Comparison of ENCODE assay signal across 8 cellular contexts in the genomic region with DNA sequence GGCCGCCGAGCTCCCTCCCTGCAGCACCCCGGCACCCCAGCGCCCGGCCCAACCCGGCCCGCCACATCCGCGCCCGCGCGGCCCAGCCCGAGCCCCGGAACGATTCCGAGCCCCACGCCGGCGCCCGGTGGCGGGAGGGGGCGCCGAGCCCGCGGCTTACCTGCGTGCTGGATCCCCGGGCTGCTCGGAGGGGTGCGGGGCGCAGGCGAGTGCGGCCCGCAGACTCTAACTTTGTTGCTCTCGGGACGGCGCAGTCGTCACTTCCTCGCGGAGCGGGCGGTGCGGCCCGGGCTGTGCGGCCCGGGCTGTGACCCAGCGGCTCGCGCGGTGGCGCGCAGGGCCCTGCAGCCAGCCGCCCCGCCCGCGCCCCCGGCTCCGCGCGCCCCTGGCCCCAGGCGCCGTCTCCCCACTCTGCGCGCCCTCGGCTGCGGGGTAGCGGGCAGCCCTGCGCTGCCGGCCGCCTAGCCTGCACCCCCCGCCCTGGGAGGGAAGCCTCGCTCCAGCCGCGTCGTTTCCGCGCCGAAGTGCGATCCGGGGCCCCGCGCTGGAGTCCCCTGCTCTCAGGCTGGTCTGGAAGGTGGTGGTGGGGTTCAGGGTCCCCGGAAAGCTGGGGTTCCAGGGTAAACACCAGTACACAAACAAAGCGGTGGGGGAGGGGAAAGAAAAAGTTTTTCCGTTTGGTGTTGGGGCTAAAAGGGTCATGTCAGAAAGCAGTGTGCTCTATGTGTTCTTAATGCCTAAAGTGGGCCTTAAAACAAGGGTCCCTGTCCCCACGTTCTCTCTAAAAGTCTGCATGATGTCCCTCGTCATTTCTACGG.
DNase-seq lines count a peak whose midpoint lies in the region; ATAC-seq and TF ChIP-seq lines count a peak whose summit lies in the region.

No MANE protein-coding gene starts in this region.

- peak; percentile 56 for DNase-seq in HEK293T (ENCODE audit: extremely low spot score)
- no peak for DNase-seq in RWPE1 (ENCODE audit: low spot score)
- peak; percentile 65 for DNase-seq in activated naive CD8-positive, alpha-beta T cell treated with anti-CD3 and anti-CD28 coated beads, Interleukin-2, amount 50 U/mL, for 24 hours
- peak; percentile 78 for DNase-seq in left ventricle myocardium inferior
- peak; percentile 54 for DNase-seq in progenitor cell of endocrine pancreas (ENCODE audit: low spot score, unreplicated experiment)
- DNase-seq in NCI-H345 (lab: John Stamatoyannopoulos, UW), result no peak
- DNase-seq in amniotic stem cell (lab: John Stamatoyannopoulos, UW), result no peak

- POLR2A ChIA-PET in HEK293T (lab: Yijun Ruan, JAX), result interaction anchor here (0.6 to 5.8 kb wide), 13 partner anchors 9 to 269 kb away, joined by 3 to 49 read pairs (median 5); a partner anchor contains a TSS
- POLR2A ChIA-PET in RWPE1 (lab: Yijun Ruan, JAX; ENCODE audit: low non-redundant PET), result interaction anchor here (0.5 to 2.8 kb wide), 4 partner anchors 16 to 62 kb away, joined by 4 to 16 read pairs (median 8); a partner anchor contains a TSS

- H3K36me3 ChIP-seq in left ventricle myocardium inferior, result no peaks in the 10 kb centered on the region

- H3K27ac ChIP-seq in RWPE1 (peak overlapping the region; percentile 99), left ventricle myocardium inferior (replicated peaks) (peak overlapping the region; percentile 99)

- no peaks in the 10 kb centered on the region for H3K27me3 ChIP-seq in left ventricle myocardium inferior (ENCODE audit: low read depth)

- peak overlapping the region; percentile 93 for H3K4me3 Mint-ChIP-seq in activated naive CD8-positive, alpha-beta T cell treated with anti-CD3 and anti-CD28 coated beads, Interleukin-2, amount 50 U/mL, for 24 hours
- H3K4me3 Mint-ChIP-seq in progenitor cell of endocrine pancreas (ENCODE audit: low read depth), result peak overlapping the region; percentile 86

- H3K4me1 Mint-ChIP-seq in activated naive CD8-positive, alpha-beta T cell treated with anti-CD3 and anti-CD28 coated beads, Interleukin-2, amount 50 U/mL, for 24 hours, result peaks cover 64% of the 10 kb centered on the region
- peaks cover 47% of the 10 kb centered on the region for H3K4me1 Mint-ChIP-seq in progenitor cell of endocrine pancreas (ENCODE audit: low read depth)

- peaks cover 81% of the 10 kb centered on the region for H3K4me1 ChIP-seq in left ventricle myocardium inferior

- CTCF ChIA-PET in HEK293T (lab: Yijun Ruan, JAX), result no interaction called here
- CTCF ChIA-PET in RWPE1 (lab: Yijun Ruan, JAX), result interaction anchor here (1.0 to 3.0 kb wide), 4 partner anchors 8 to 58 kb away, joined by 3 to 11 read pairs (median 7); a partner anchor contains a TSS

- intact Hi-C loops in left ventricle myocardium inferior (cut with micrococcal nuclease), result loop anchor here (5.0 kb wide), 1 partner anchor 35 kb away; no protein-coding TSS in a partner anchor

- H3K27ac Mint-ChIP-seq in activated naive CD8-positive, alpha-beta T cell treated with anti-CD3 and anti-CD28 coated beads, Interleukin-2, amount 50 U/mL, for 24 hours, result peak overlapping the region; percentile 100
- H3K27ac Mint-ChIP-seq in progenitor cell of endocrine pancreas, result peak overlapping the region; percentile 98

- no peaks in the 10 kb centered on the region for H3K9me3 ChIP-seq in left ventricle myocardium inferior (replicated peaks)

- TF ChIP-seq CTCF in RWPE1 (conservative IDR thresholded peaks at IDR 0.05; ENCODE audit: low read depth) (no peak), left ventricle myocardium inferior (IDR thresholded peaks at IDR 0.05; ENCODE audit: borderline replicate concordance) (no peak), progenitor cell of endocrine pancreas (IDR thresholded peaks at IDR 0.05; ENCODE audit: unreplicated experiment) (no peak)

- H3K9me3 Mint-ChIP-seq in activated naive CD8-positive, alpha-beta T cell treated with anti-CD3 and anti-CD28 coated beads, Interleukin-2, amount 50 U/mL, for 24 hours, result no peaks in the 10 kb centered on the region
- H3K9me3 Mint-ChIP-seq in progenitor cell of endocrine pancreas (ENCODE audit: low read depth), result no peaks in the 10 kb centered on the region

- H3K4me3 ChIP-seq in GM08714 (ENCODE audit: low read length) (peak overlapping the region; percentile 87), left ventricle myocardium inferior (peak overlapping the region; percentile 80)

- peaks cover 8% of the 10 kb centered on the region for H3K36me3 Mint-ChIP-seq in activated naive CD8-positive, alpha-beta T cell treated with anti-CD3 and anti-CD28 coated beads, Interleukin-2, amount 50 U/mL, for 24 hours (ENCODE audit: low read depth)
- H3K36me3 Mint-ChIP-seq in progenitor cell of endocrine pancreas (ENCODE audit: insufficient read depth), result no peaks in the 10 kb centered on the region

- ATAC-seq in activated naive CD8-positive, alpha-beta T cell treated with anti-CD3 and anti-CD28 coated beads, Interleukin-2, amount 50 U/mL, for 24 hours, result peak; percentile 55

- no peaks in the 10 kb centered on the region for H3K27me3 Mint-ChIP-seq in activated naive CD8-positive, alpha-beta T cell treated with anti-CD3 and anti-CD28 coated beads, Interleukin-2, amount 50 U/mL, for 24 hours
- no peaks in the 10 kb centered on the region for H3K27me3 Mint-ChIP-seq in progenitor cell of endocrine pancreas

TF ChIP-seq in HEK293T, 16 proteins besides CTCF, POLR2A, EP300 and RAD21:
- TF ChIP-seq ELF4 (IDR thresholded peaks at IDR 0.05), result no peak
- 0 out of 2 replicates have a peak, but pooled peaks have one; percentile 20 for TF ChIP-seq L3MBTL2 (conservative IDR thresholded peaks at IDR 0.05)
- TF ChIP-seq LEF1 (IDR thresholded peaks at IDR 0.05; ENCODE audit: borderline replicate concordance), result 0 out of 2 replicates have a peak, but pooled peaks have one; percentile 59

Comparison
In these comparisons a context has a peak if more than half of its experiments do, and no peak if none do; other contexts are left out.
1. DNase-seq: peak in HEK293T (single experiment), activated naive CD8-positive, alpha-beta T cell treated with anti-CD3 and anti-CD28 coated beads, Interleukin-2, amount 50 U/mL, for 24 hours (single experiment), left ventricle myocardium inferior (single experiment) and progenitor cell of endocrine pancreas (single experiment); none in RWPE1 (single experiment), NCI-H345 (single experiment) and amniotic stem cell (single experiment).